Comparison of ENCODE assay signal across 8 cellular contexts in the genomic region with DNA sequence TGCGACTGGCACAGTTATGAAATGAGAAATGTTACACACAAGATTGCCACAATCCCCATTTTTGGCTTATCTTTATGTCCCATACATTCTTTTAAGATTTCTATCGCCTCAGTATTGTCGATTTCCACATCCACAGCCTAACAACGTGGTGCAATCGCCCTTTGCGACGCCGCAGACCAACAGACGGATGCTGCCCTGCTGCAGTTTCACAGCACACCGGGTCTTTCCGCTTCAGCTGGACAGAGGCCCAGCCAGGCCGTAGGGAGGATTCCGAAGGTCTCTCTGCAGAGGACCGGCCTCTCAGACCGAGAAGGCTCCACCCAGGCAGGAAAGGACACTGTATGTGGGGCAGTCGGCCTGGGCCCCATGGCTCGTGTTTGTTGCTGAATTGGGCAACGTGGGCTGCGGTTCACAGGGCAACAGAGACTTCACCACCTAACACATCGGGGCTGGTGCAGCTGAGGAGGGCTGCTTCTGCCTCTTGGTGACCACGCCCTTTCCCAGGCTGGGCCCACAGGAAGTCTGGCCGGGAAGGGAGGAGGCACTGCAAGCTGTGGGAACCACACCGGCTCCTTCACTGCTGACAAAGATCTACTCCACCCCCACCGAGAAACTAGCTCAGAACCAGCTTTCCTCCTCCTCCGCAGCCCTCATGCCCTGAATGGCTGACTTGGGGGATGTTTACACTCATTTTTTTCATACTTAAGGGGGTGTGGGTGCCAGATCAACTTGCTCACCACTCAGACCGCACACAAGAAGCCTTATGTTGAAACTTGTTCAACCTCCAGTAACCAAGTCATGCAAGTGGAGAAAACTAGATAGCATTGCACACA. TPM values are rescaled to one million over a fixed set of nuclear protein-coding genes. Genes with fewer than 3 reads are reported as not detected.
DNase-seq lines count a peak whose midpoint lies in the region; ATAC-seq and FAIRE-seq lines count a peak whose summit lies in the region.

No MANE protein-coding gene starts in this region.

- peak; percentile 86 for ATAC-seq in GM21447 (IDR thresholded peaks at IDR 0.05; ENCODE audit: unreplicated experiment)
- peak; percentile 98 for ATAC-seq in left ventricle myocardium superior

- intact Hi-C loops in left ventricle myocardium superior (cut with micrococcal nuclease): loop anchor here (2.0 to 10.0 kb wide), 2 partner anchors 42 to 320 kb away; partner anchors contain the start of gene NUP107

- 3 to 4% (median 3%) methylated on average over 26 of the region's 26 CpGs for WGBS in adipose tissue, 3 donors

- DNase-seq in DMS153 (lab: John Stamatoyannopoulos, UW): peak; percentile 80
- DNase-seq in HTR-8/SVneo (ENCODE audit: insufficient read length, low spot score): peak; percentile 92
- DNase-seq in SW480 (ENCODE audit: low spot score): peak; percentile 52
- peak; percentile 91 for DNase-seq in left ventricle myocardium superior
- peak; percentile 68 for DNase-seq in pulmonary artery endothelial cell (ENCODE audit: low read depth, low spot score)
- peak; percentile 84 for DNase-seq in urothelium cell line (ENCODE audit: low spot score)

- H3K27ac ChIP-seq in adipose tissue (ENCODE audit: low read depth, low read length): peak overlapping the region; percentile 54

- FAIRE-seq in HTR-8/SVneo (lab: Jason Lieb, UNC) (peak; percentile 64), urothelium cell line (lab: Jason Lieb, UNC) (no peak)

RNA-seq across cellular contexts. Expression of gene MDM1, which starts 32.9 kb away (rescaled TPM):
- polyA plus RNA-seq in adipose tissue: 1 to 10 TPM; 3.9 to 9.0 (median 4.6) TPM
- total RNA-seq in left ventricle myocardium superior (6.2 TPM), pulmonary artery endothelial cell (7.8 and 11.0 TPM in 2 replicates)

Comparison
In these comparisons a context has a peak if more than half of its experiments do, and no peak if none do; other contexts are left out.
1. Peak in every context shown above with its lines: DNase-seq, ATAC-seq and H3K27ac ChIP-seq.